In genomic region chr7:153509763-153510162, GRCh38 we compare ENCODE assay signal across 26 cellular contexts.
"Had no signal": no experiment of that assay in that cellular context is flagged by ENCODE, and none has a peak within 500 bp of the region (broad histone marks: within the 10 kb centered on the region; RNA-seq: fewer than 3 reads in every experiment).

No MANE protein-coding gene starts in this region.

- H3K9me3 ChIP-seq: esophagus squamous epithelium had no signal

- H3K27me3 ChIP-seq: esophagus squamous epithelium, heart left ventricle had no signal

- ATAC-seq: activated CD4-positive, alpha-beta T cell treated with anti-CD3 and anti-CD28 coated beads for 36 hours; activated CD8-positive, alpha-beta memory T cell treated with anti-CD3 and anti-CD28 coated beads, Interleukin-2, amount 10 ng/mL, durations not matched to agents 7 days and 5 days; activated CD8-positive, alpha-beta T cell treated with anti-CD3 and anti-CD28 coated beads, Interleukin-2, amount 10 ng/mL, durations not matched to agents 7 days and 5 days; activated naive CD4-positive, alpha-beta T cell treated with anti-CD3 and anti-CD28 coated beads, Interleukin-2, amount 50 U/mL, for 72 hours; effector memory CD8-positive, alpha-beta T cell; heart left ventricle had no signal

- DNase-seq: activated CD4-positive, alpha-beta memory T cell treated with anti-CD3 and anti-CD28 coated beads for 36 hours; activated CD4-positive, alpha-beta T cell treated with anti-CD3 and anti-CD28 coated beads for 36 hours; activated CD4-positive, alpha-beta T cell treated with anti-CD3 and anti-CD28 coated beads, Interleukin-2, amount 10 ng/mL, durations not matched to agents 24 days and 14 days; activated CD4-positive, CD25-positive, alpha-beta regulatory T cell; activated CD4-positive, CD25-positive, alpha-beta regulatory T cell treated with anti-CD3 and anti-CD28 coated beads, Interleukin-2, amount 50 U/mL, for 72 hours; activated CD8-positive, alpha-beta memory T cell treated with anti-CD3 and anti-CD28 coated beads, Interleukin-2, amount 10 ng/mL, durations not matched to agents 7 days and 5 days; activated CD8-positive, alpha-beta memory T cell treated with anti-CD3 and anti-CD28 coated beads, Interleukin-2, amount 50 U/mL, for 4 hours; activated CD8-positive, alpha-beta T cell treated with anti-CD3 and anti-CD28 coated beads, Interleukin-2, amount 10 ng/mL, durations not matched to agents 7 days and 5 days; activated gamma-delta T cell; activated naive CD4-positive, alpha-beta T cell; activated naive CD4-positive, alpha-beta T cell treated with anti-CD3 and anti-CD28 coated beads, Interleukin-2, amount 10 ng/mL, durations not matched to agents 7 days and 5 days; activated naive CD8-positive, alpha-beta T cell treated with anti-CD3 and anti-CD28 coated beads, Interleukin-2, amount 10 ng/mL, durations not matched to agents 7 days and 5 days; activated T-cell treated with anti-CD3 and anti-CD28 coated beads, Interleukin-2, amount 50 U/mL, for 1 hour; activated T-cell treated with anti-CD3 and anti-CD28 coated beads, Interleukin-2, amount 50 U/mL, for 48 hours; anterior cingulate cortex; caudate nucleus; cortex of kidney; dermis blood vessel endothelial cell; effector CD4-positive, alpha-beta T cell; effector memory CD8-positive, alpha-beta T cell; erythroblast; esophagus squamous epithelium; glutamatergic neuron; heart left ventricle; T-helper 2 cell had no signal

- H3K36me3 ChIP-seq: esophagus squamous epithelium, heart left ventricle had no signal

- H3K4me1 ChIP-seq: esophagus squamous epithelium, heart left ventricle had no signal

- H3K4me3 ChIP-seq: esophagus squamous epithelium, heart left ventricle had no signal

- H3K27ac ChIP-seq: heart left ventricle had no signal
